1 cellular context compared by ENCODE assay signal in the genomic region with DNA sequence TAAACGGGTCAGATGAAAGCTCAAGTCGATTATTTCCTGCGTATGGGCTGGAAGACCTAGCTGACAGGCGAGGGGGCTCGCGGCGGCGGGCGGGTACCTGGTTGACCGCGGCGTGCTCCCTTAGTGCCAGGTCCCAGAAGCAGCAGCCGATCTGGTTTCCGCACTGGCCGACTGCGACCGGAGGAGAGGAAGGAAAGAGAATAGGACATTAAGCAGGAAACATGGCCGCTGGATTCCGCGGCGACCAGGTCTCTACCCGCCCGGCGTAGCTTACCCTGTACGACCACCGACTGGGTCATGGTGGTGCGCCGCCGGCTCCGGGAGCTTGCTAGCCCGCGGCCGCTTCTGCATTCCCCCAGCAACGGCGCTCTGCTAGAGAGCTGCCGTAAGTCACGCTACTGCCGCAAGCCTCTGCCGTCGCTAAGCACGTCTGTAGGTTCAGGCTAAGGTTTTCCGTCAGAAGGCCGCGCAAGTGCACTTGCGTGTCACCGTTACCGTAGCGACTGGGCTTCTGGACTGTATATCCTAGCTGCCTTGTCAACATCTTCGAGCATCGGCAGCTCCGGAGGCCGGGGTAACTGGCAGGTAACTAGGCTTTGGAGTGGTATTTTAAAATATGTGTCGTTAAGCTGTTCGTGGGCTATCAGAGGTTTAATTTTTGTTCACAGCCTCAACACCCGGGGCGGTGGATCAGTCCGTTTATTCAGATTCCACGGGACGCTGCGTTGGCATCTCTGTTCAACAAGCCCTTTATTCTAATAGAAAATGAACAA.
TF ChIP-seq lines count a peak whose summit lies in the region.

A gene with protein sequence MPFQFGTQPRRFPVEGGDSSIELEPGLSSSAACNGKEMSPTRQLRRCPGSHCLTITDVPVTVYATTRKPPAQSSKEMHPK (plus strand): TSS at position 456 of the 773 bp plus-strand sequence. CDS start 11,693 bp downstream, outside the sequence.
A gene with protein sequence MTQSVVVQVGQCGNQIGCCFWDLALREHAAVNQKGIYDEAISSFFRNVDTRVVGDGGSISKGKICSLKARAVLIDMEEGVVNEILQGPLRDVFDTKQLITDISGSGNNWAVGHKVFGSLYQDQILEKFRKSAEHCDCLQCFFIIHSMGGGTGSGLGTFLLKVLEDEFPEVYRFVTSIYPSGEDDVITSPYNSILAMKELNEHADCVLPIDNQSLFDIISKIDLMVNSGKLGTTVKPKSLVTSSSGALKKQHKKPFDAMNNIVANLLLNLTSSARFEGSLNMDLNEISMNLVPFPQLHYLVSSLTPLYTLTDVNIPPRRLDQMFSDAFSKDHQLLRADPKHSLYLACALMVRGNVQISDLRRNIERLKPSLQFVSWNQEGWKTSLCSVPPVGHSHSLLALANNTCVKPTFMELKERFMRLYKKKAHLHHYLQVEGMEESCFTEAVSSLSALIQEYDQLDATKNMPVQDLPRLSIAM (minus strand): TSS at position 347 of the 773 bp plus-strand sequence. CDS start 48 bp downstream, at position 299.

TF ChIP-seq in HepG2, 621 proteins besides CTCF, POLR2A, EP300 and RAD21 (continued from another document and continues in another):
- TF ChIP-seq, protein P1, sequence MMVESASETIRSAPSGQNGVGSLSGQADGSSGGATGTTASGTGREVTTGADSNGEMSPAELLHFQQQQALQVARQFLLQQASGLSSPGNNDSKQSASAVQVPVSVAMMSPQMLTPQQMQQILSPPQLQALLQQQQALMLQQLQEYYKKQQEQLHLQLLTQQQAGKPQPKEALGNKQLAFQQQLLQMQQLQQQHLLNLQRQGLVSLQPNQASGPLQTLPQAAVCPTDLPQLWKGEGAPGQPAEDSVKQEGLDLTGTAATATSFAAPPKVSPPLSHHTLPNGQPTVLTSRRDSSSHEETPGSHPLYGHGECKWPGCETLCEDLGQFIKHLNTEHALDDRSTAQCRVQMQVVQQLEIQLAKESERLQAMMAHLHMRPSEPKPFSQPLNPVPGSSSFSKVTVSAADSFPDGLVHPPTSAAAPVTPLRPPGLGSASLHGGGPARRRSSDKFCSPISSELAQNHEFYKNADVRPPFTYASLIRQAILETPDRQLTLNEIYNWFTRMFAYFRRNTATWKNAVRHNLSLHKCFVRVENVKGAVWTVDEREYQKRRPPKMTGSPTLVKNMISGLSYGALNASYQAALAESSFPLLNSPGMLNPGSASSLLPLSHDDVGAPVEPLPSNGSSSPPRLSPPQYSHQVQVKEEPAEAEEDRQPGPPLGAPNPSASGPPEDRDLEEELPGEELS (CRISPR knock-in tag; IDR thresholded peaks at IDR 0.05): no peak; the same call in 1 of the 2 replicates
- TF ChIP-seq, protein P2, sequence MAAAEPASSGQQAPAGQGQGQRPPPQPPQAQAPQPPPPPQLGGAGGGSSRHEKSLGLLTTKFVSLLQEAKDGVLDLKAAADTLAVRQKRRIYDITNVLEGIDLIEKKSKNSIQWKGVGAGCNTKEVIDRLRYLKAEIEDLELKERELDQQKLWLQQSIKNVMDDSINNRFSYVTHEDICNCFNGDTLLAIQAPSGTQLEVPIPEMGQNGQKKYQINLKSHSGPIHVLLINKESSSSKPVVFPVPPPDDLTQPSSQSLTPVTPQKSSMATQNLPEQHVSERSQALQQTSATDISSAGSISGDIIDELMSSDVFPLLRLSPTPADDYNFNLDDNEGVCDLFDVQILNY (CRISPR knock-in tag; conservative IDR thresholded peaks at IDR 0.05): no peak
- peak; percentile 93 for TF ChIP-seq KMT2A (CRISPR knock-in tag; IDR thresholded peaks at IDR 0.05)
- TF ChIP-seq, protein P3, sequence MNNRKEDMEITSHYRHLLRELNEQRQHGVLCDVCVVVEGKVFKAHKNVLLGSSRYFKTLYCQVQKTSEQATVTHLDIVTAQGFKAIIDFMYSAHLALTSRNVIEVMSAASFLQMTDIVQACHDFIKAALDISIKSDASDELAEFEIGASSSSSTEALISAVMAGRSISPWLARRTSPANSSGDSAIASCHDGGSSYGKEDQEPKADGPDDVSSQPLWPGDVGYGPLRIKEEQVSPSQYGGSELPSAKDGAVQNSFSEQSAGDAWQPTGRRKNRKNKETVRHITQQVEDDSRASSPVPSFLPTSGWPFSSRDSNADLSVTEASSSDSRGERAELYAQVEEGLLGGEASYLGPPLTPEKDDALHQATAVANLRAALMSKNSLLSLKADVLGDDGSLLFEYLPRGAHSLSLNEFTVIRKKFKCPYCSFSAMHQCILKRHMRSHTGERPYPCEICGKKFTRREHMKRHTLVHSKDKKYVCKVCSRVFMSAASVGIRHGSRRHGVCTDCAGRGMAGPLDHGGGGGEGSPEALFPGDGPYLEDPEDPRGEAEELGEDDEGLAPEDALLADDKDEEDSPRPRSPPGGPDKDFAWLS (CRISPR knock-in tag; IDR thresholded peaks at IDR 0.05; ENCODE audit: borderline replicate concordance): no peak
- TF ChIP-seq, protein P4, sequence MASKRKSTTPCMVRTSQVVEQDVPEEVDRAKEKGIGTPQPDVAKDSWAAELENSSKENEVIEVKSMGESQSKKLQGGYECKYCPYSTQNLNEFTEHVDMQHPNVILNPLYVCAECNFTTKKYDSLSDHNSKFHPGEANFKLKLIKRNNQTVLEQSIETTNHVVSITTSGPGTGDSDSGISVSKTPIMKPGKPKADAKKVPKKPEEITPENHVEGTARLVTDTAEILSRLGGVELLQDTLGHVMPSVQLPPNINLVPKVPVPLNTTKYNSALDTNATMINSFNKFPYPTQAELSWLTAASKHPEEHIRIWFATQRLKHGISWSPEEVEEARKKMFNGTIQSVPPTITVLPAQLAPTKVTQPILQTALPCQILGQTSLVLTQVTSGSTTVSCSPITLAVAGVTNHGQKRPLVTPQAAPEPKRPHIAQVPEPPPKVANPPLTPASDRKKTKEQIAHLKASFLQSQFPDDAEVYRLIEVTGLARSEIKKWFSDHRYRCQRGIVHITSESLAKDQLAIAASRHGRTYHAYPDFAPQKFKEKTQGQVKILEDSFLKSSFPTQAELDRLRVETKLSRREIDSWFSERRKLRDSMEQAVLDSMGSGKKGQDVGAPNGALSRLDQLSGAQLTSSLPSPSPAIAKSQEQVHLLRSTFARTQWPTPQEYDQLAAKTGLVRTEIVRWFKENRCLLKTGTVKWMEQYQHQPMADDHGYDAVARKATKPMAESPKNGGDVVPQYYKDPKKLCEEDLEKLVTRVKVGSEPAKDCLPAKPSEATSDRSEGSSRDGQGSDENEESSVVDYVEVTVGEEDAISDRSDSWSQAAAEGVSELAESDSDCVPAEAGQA (IDR thresholded peaks at IDR 0.05; ENCODE audit: low read depth): no peak
- TF ChIP-seq, protein P4 (CRISPR knock-in tag; IDR thresholded peaks at IDR 0.05; ENCODE audit: borderline replicate concordance): no peak
- TF ChIP-seq RFXAP (CRISPR knock-in tag; IDR thresholded peaks at IDR 0.05; ENCODE audit: borderline replicate concordance): peak; percentile 57; the same call in 1 of the 2 replicates
- TF ChIP-seq KDM3A (CRISPR knock-in tag; IDR thresholded peaks at IDR 0.05; ENCODE audit: low read depth): peak; percentile 70
- peak; percentile 52; the same call in 1 of the 2 replicates for TF ChIP-seq ARHGAP35 (CRISPR knock-in tag; IDR thresholded peaks at IDR 0.05; ENCODE audit: borderline replicate concordance)
- TF ChIP-seq SOX5 (CRISPR knock-in tag; IDR thresholded peaks at IDR 0.05; ENCODE audit: borderline replicate concordance): peak; percentile 49; the same call in 1 of the 2 replicates
- TF ChIP-seq, protein P5, sequence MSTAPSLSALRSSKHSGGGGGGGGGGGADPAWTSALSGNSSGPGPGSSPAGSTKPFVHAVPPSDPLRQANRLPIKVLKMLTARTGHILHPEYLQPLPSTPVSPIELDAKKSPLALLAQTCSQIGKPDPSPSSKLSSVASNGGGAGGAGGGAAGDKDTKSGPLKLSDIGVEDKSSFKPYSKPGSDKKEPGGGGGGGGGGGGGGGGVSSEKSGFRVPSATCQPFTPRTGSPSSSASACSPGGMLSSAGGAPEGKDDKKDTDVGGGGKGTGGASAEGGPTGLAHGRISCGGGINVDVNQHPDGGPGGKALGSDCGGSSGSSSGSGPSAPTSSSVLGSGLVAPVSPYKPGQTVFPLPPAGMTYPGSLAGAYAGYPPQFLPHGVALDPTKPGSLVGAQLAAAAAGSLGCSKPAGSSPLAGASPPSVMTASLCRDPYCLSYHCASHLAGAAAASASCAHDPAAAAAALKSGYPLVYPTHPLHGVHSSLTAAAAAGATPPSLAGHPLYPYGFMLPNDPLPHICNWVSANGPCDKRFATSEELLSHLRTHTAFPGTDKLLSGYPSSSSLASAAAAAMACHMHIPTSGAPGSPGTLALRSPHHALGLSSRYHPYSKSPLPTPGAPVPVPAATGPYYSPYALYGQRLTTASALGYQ (CRISPR knock-in tag; IDR thresholded peaks at IDR 0.05): 0 out of 2 replicates have a peak, but pooled peaks have one; percentile 33
- TF ChIP-seq, protein P6, sequence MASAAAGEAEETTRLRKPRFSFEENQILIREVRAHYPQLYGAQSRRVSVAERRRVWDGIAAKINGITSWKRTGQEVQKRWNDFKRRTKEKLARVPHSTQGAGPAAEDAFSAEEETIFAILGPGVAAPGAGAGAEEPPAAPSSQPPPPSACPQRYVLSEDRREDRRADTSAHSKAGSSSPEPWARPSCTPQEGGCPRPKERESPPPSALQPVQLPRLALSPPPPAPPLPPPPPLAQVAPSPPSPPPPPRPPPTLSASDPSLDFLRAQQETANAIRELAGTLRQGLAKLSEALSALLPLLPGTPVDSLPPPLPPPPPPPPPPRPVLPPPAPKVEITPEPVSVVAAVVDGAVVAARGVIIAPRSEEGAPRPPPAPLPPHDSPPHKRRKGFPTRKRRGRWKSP (CRISPR knock-in tag; IDR thresholded peaks at IDR 0.05): peak; percentile 95
- peak; percentile 81; the same call in 1 of the 2 replicates for TF ChIP-seq NFKBIZ (CRISPR knock-in tag; IDR thresholded peaks at IDR 0.05)
- peak; percentile 87; the same call in 1 of the 2 replicates for TF ChIP-seq MTA1 (CRISPR knock-in tag; IDR thresholded peaks at IDR 0.05; ENCODE audit: borderline replicate concordance)
- peak; percentile 69; the same call in 1 of the 2 replicates for TF ChIP-seq ZBTB7A (CRISPR knock-in tag; IDR thresholded peaks at IDR 0.05)
- TF ChIP-seq, protein P7, sequence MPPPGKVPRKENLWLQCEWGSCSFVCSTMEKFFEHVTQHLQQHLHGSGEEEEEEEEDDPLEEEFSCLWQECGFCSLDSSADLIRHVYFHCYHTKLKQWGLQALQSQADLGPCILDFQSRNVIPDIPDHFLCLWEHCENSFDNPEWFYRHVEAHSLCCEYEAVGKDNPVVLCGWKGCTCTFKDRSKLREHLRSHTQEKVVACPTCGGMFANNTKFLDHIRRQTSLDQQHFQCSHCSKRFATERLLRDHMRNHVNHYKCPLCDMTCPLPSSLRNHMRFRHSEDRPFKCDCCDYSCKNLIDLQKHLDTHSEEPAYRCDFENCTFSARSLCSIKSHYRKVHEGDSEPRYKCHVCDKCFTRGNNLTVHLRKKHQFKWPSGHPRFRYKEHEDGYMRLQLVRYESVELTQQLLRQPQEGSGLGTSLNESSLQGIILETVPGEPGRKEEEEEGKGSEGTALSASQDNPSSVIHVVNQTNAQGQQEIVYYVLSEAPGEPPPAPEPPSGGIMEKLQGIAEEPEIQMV (CRISPR knock-in tag; IDR thresholded peaks at IDR 0.05; ENCODE audit: low read depth): no peak
- peak; percentile 94; the same call in 1 of the 2 replicates for TF ChIP-seq ARID2 (CRISPR knock-in tag; IDR thresholded peaks at IDR 0.05; ENCODE audit: borderline replicate concordance)
- TF ChIP-seq GABPA (IDR thresholded peaks at IDR 0.05; ENCODE audit: low read depth, low read length): no peak
- peak; percentile 41 for TF ChIP-seq GABPA (CRISPR knock-in tag; IDR thresholded peaks at IDR 0.05; ENCODE audit: low read depth)
- no peak for TF ChIP-seq TGIF2 (CRISPR knock-in tag; IDR thresholded peaks at IDR 0.05)
- TF ChIP-seq, protein P8, sequence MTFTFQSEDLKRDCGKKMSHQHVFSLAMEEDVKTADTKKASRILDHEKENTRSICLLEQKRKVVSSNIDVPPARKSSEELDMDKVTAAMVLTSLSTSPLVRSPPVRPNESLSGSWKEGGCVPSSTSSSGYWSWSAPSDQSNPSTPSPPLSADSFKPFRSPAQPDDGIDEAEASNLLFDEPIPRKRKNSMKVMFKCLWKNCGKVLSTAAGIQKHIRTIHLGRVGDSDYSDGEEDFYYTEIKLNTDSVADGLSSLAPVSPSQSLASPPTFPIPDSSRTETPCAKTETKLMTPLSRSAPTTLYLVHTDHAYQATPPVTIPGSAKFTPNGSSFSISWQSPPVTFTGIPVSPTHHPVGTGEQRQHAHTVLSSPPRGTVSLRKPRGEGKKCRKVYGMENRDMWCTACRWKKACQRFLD (CRISPR knock-in tag; IDR thresholded peaks at IDR 0.05; ENCODE audit: borderline replicate concordance): peak; percentile 41; the same call in 1 of the 2 replicates
- TF ChIP-seq ZNF337 (CRISPR knock-in tag; IDR thresholded peaks at IDR 0.05; ENCODE audit: borderline replicate concordance, low read depth): peak; percentile 81; the same call in 1 of the 2 replicates
- TF ChIP-seq ZNF547 (CRISPR knock-in tag; IDR thresholded peaks at IDR 0.05): peak; percentile 94
- no peak for TF ChIP-seq SMARCC2 (IDR thresholded peaks at IDR 0.05)
- TF ChIP-seq IKZF4 (CRISPR knock-in tag; IDR thresholded peaks at IDR 0.05; ENCODE audit: borderline replicate concordance, low read depth, not compliant biosample characterization): peak; percentile 51
